ENCODE assay signal across 10 cellular contexts in the genomic region with DNA sequence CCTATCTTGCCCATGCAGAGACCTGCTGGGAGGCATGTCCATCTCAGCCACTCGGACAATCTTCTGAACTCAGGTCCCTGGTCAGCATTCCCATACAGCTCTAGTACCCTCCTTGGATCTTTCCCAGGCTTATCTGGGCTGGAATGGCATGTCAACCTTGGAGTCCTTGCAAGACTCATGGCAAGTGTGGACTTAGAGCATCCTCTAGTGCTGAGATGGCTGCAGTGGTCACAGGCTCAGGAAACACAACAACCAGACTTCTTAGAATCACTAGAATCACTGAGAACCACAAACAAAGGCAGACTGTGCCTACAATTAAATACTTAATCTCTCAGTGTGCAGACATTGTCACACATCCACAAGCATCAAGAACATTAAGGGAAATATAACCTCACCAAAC.
A peak's percentile ranks its signal among the peaks of the same experiment; 100 is the strongest.
DNase-seq lines count a peak whose midpoint lies in the region; ATAC-seq, FAIRE-seq and TF ChIP-seq lines count a peak whose summit lies in the region.
"Had no signal": no experiment of that assay in that cellular context is flagged by ENCODE, and none has a peak within 500 bp of the region (broad histone marks: within the 10 kb centered on the region; RNA-seq: fewer than 3 reads in every experiment).

No MANE protein-coding gene starts in this region.

- in situ Hi-C loops in GM12878 (cut with MboI) (no loop called here), HAP-1 (cut with MboI; ENCODE audit: low sequenced_read_pairs) (loop anchor here (25.0 kb wide), 1 partner anchor 94 kb away; a partner anchor contains a TSS), G401 (cut with HindIII; ENCODE audit: low sequenced_read_pairs) (no loop called here)

- BruUV-seq in GM12878 (replicated peaks; lab: Mats Ljungman, UMichigan) = no TSS peak

- no peaks in the 10 kb centered on the region for H3K79me2 ChIP-seq in GM12878 (ENCODE audit: control insufficient read depth, insufficient read depth, low read length)

- H3K4me2 ChIP-seq in GM12878 (ENCODE audit: control insufficient read depth, insufficient read depth) = no peak overlapping the region

- no peaks in the 10 kb centered on the region for H3K4me1 ChIP-seq in GM12878 (ENCODE audit: control insufficient read depth, insufficient read depth, low read length)
- no peaks in the 10 kb centered on the region for H3K4me1 ChIP-seq in HAP-1

- POLR2A ChIA-PET in GM12878 (lab: Charles Lee) = no interaction called here

- CTCF ChIA-PET in GM12878 (lab: Yijun Ruan, JAX) = interaction anchor here (0.6 kb wide), 1 partner anchor 17 kb away, joined by 6 read pairs; no protein-coding TSS in a partner anchor

- FAIRE-seq in GM12878 (lab: Jason Lieb, UNC) = no peak

- no peak for TF ChIP-seq EP300 in GM12878 (IDR thresholded peaks at IDR 0.05; ENCODE audit: borderline replicate concordance in 1 of 2, control insufficient read depth in 1 of 2, low read depth in 2 of 2, low read length in 2 of 2)

- H3K4me3 ChIP-seq in GM12878 (no peak overlapping the region), HAP-1 (no peak overlapping the region)

- TF ChIP-seq POLR2A in GM12878 (IDR thresholded peaks at IDR 0.05; ENCODE audit: low read depth, low read length) = no peak

- no peaks in the 10 kb centered on the region for H3K9me3 ChIP-seq in GM12878 (replicated peaks; ENCODE audit: control insufficient read depth, insufficient read depth, low read length)
- H3K9me3 ChIP-seq in HAP-1 = no peaks in the 10 kb centered on the region

- H2AFZ ChIP-seq in GM12878 (ENCODE audit: control insufficient read depth, low read depth, low read length) = no peak overlapping the region

- RAD21 ChIA-PET in GM12878 (lab: Charles Lee; ENCODE audit: unreplicated experiment) = no interaction called here

- SMC1A ChIA-PET in GM12878 (lab: Charles Lee; ENCODE audit: uncharacterized antibody, unreplicated experiment) = interaction anchor here (1.0 kb wide), 2 partner anchors 83 to 156 kb away, joined by 3 read pairs; no protein-coding TSS in a partner anchor

- intact Hi-C loops in GM12878 (cut with micrococcal nuclease; ENCODE audit: unreplicated experiment) = no loop called here

- ATAC-seq in GM12878 (no peak), GM21576 (IDR thresholded peaks at IDR 0.05; ENCODE audit: unreplicated experiment) (no peak)

- no peaks in the 10 kb centered on the region for H4K20me1 ChIP-seq in GM12878 (ENCODE audit: control insufficient read depth, insufficient read depth)

- 32% methylated on average over 1 of the region's 1 CpG for WGBS in GM12878 (ENCODE audit: insufficient coverage, insufficient replicate concordance, low lambda C conversion rate, missing lambda C conversion rate)

- H3K27me3 ChIP-seq in GM12878 (replicated peaks in 1 of 2; ENCODE audit: control insufficient read depth in 2 of 2, insufficient read depth in 2 of 2, low read length in 1 of 2) = 0 out of 4 replicates have a peak, but pooled peaks cover 0 to 2% of the 10 kb centered on the region in 2 experiments
- H3K27me3 ChIP-seq in HAP-1 (ENCODE audit: low read depth) = no peaks in the 10 kb centered on the region

- TF ChIP-seq RAD21 in GM12878 (IDR thresholded peaks at IDR 0.05; ENCODE audit: insufficient read depth, low read depth, low read length) = peak; percentile 55

- no peak overlapping the region for H3K9ac ChIP-seq in GM12878 (ENCODE audit: control insufficient read depth, insufficient read depth, low read length)

- H3K36me3 ChIP-seq in GM12878 (ENCODE audit: control insufficient read depth in 2 of 2, insufficient read depth in 2 of 2, low read length in 1 of 2) (no peaks in the 10 kb centered on the region), HAP-1 (replicated peaks) (no peaks in the 10 kb centered on the region)

- DNase-seq in DMS114 treated with DMSO at 0.1 percent for 48 hours (lab: John Stamatoyannopoulos, UW; ENCODE audit: unreplicated experiment) (peak; percentile 12), HPDE6-E6E7 (ENCODE audit: extremely low spot score) (peak; percentile 14), GM12878 (ENCODE audit: low read depth, low spot score) (no peak), lung microvascular endothelial cell (ENCODE audit: low read depth in 2 of 2) (peak; percentile 24 to 26), HAP-1 (ENCODE audit: low spot score in 2 of 2) (no peak), activated gamma-delta T cell (lab: John Stamatoyannopoulos, UW) (no peak), G401 (ENCODE audit: low spot score) (no peak)
- DNase-seq: left cardiac atrium, NCI-H1105 treated with DMSO at 0.1 percent for 48 hours had no signal

- no peak overlapping the region for H3K27ac ChIP-seq in GM12878 (ENCODE audit: control insufficient read depth, insufficient read depth)

- peak; percentile 23 to 37 (median 36); a peak in 4 of 6 replicates for TF ChIP-seq CTCF in GM12878 (IDR thresholded peaks at IDR 0.05 in 2 of 3, conservative IDR thresholded peaks at IDR 0.05 in 1 of 3; ENCODE audit: control insufficient read depth in 2 of 3, extremely low read depth in 1 of 3, insufficient read depth in 1 of 3, low read depth in 3 of 3, low read length in 3 of 3)

TF ChIP-seq in GM12878, 131 proteins besides CTCF, POLR2A, EP300 and RAD21:
- peak; percentile 25; the same call in 1 of the 2 replicates for TF ChIP-seq SMC3 (IDR thresholded peaks at IDR 0.05; ENCODE audit: borderline replicate concordance, low read length)
- no peak for TF ChIP-seq ZNF622 (IDR thresholded peaks at IDR 0.05)

Comparison
In these comparisons a context has a peak if more than half of its experiments do, and no peak if none do; other contexts are left out.
1. DNase-seq: peak in DMS114 treated with DMSO at 0.1 percent for 48 hours (single experiment), HPDE6-E6E7 (single experiment) and lung microvascular endothelial cell (2 of 2); none in GM12878 (single experiment), HAP-1 (0 of 2), activated gamma-delta T cell (single experiment) and G401 (single experiment).